16 cellular contexts compared by ENCODE assay signal in genomic region chr9:121333950-121334773, GRCh38. TPM values are rescaled to one million over a fixed set of nuclear protein-coding genes. Genes with fewer than 3 reads are reported as not detected.
DNase-seq lines count a peak whose midpoint lies in the region; ATAC-seq, FAIRE-seq and TF ChIP-seq lines count a peak whose summit lies in the region.
"Had no signal": no experiment of that assay in that cellular context is flagged by ENCODE, and none has a peak within 500 bp of the region (broad histone marks: within the 10 kb centered on the region; RNA-seq: fewer than 3 reads in every experiment).

No MANE protein-coding gene starts in this region.

- no peaks in the 10 kb centered on the region for H3K79me2 ChIP-seq in K562 (ENCODE audit: control insufficient read depth, insufficient read depth, low read length)

- TF ChIP-seq CTCF in K562 (IDR thresholded peaks at IDR 0.05 in 2 of 3, conservative IDR thresholded peaks at IDR 0.05 in 1 of 3; ENCODE audit: insufficient read depth in 2 of 3, low read depth in 1 of 3, low read length in 3 of 3), result no peak
- no peak for TF ChIP-seq CTCF in gastrocnemius medialis (IDR thresholded peaks at IDR 0.05 in 4 of 5, conservative IDR thresholded peaks at IDR 0.05 in 1 of 5)

- in situ Hi-C loops in K562 (cut with MboI) (no loop called here), gastrocnemius medialis (cut with MboI; ENCODE audit: low sequenced_read_pairs in 4 of 4) (no loop called here)

- 44% methylated on average over 8 of the region's 8 CpGs for WGBS in K562 (ENCODE audit: insufficient coverage, low coverage, missing lambda C conversion rate)

- H3K4me3 ChIP-seq in BLaER1 treated with 17β-estradiol and CSF1 and Interleukin-3, amounts not matched to agents 10 nM and 100 nM, result no peak overlapping the region
- H3K4me3 ChIP-seq in K562 (no peak overlapping the region), gastrocnemius medialis (no peak overlapping the region)
- H3K4me3 ChIP-seq: A549 had no signal

- FAIRE-seq in K562 (lab: Jason Lieb, UNC) (peak; percentile 85), GM19239 (lab: Jason Lieb, UNC) (no peak)
- FAIRE-seq: A549, colon had no signal

- no peak overlapping the region for H2AFZ ChIP-seq in K562 (ENCODE audit: low read depth, low read length)

- ATAC-seq in K562, result peak; percentile 80
- peak; percentile 51 for ATAC-seq in left ventricle myocardium superior
- ATAC-seq in gastrocnemius medialis, result peak; percentile 15 to 16
- no peak for ATAC-seq in GM18907 (IDR thresholded peaks at IDR 0.05; ENCODE audit: unreplicated experiment)
- ATAC-seq: A549; activated CD8-positive, alpha-beta T cell treated with anti-CD3 and anti-CD28 coated beads, Interleukin-2, amount 10 ng/mL, durations not matched to agents 7 days and 5 days had no signal

- no peaks in the 10 kb centered on the region for H3K27me3 ChIP-seq in BLaER1 treated with 17β-estradiol and CSF1 and Interleukin-3, amounts not matched to agents 10 nM and 100 nM
- H3K27me3 ChIP-seq in K562 (ENCODE audit: control insufficient read depth in 2 of 2, insufficient read depth in 2 of 2, low read length in 2 of 2) (no peaks in the 10 kb centered on the region), gastrocnemius medialis (no peaks in the 10 kb centered on the region)

- POLR2A ChIA-PET in K562 (lab: Yijun Ruan, JAX), result interaction anchor here (0.5 to 1.8 kb wide), 4 partner anchors 10 to 73 kb away, joined by 3 to 5 read pairs (median 3); no protein-coding TSS in a partner anchor

- no peaks in the 10 kb centered on the region for H3K9me1 ChIP-seq in K562 (ENCODE audit: control insufficient read depth, insufficient read depth, low read length)

- DNase-seq in K562 (ENCODE audit: extremely low read depth in 1 of 4, low spot score in 3 of 4), result peak; percentile 53 to 82 (median 69)
- DNase-seq in left ventricle myocardium superior, result no peak
- no peak for DNase-seq in gastrocnemius medialis
- no peak for DNase-seq in iPS-NIHi7 (ENCODE audit: extremely low spot score)
- DNase-seq in HT-29 (ENCODE audit: low spot score), result no peak
- no peak for DNase-seq in GM19239 (ENCODE audit: insufficient read length, low spot score)
- DNase-seq: activated CD8-positive, alpha-beta T cell treated with anti-CD3 and anti-CD28 coated beads, Interleukin-2, amount 10 ng/mL, durations not matched to agents 7 days and 5 days; left cardiac atrium; NCI-H2029; nucleus accumbens; T-helper 1 cell had no signal

- no peak for TF ChIP-seq RAD21 in K562 (CRISPR knock-in tag; conservative IDR thresholded peaks at IDR 0.05 in 1 of 2, IDR thresholded peaks at IDR 0.05 in 1 of 2)

- H3K9ac ChIP-seq in BLaER1 treated with 17β-estradiol and CSF1 and Interleukin-3, amounts not matched to agents 10 nM and 100 nM, result peak overlapping the region in 3 of 11 experiments; percentile 1 to 48 (median 13); a peak in 5 of 22 replicates
- H3K9ac ChIP-seq in K562 (ENCODE audit: insufficient read depth in 1 of 2, low read depth in 2 of 2, low read length in 2 of 2), result no peak overlapping the region
- H3K9ac ChIP-seq: KMS-11 had no signal

- peak overlapping the region in 9 of 11 experiments; percentile 50 to 82 (median 71); a peak in 18 of 22 replicates for H3K4me2 ChIP-seq in BLaER1 treated with 17β-estradiol and CSF1 and Interleukin-3, amounts not matched to agents 10 nM and 100 nM
- H3K4me2 ChIP-seq in K562 (ENCODE audit: insufficient read depth, low read length), result peak overlapping the region; percentile 10; the same call in 1 of the 2 replicates
- H3K4me2 ChIP-seq: A549, KMS-11 had no signal

- intact Hi-C loops in K562 (cut with micrococcal nuclease), result no loop called here
- intact Hi-C loops in left ventricle myocardium superior (cut with micrococcal nuclease), result no loop called here
- intact Hi-C loops in gastrocnemius medialis (cut with DNase I; ENCODE audit: low total_unique reads), result no loop called here

- BruUV-seq in K562 (replicated peaks; lab: Mats Ljungman, UMichigan), result no TSS peak

- CTCF ChIA-PET in K562 (lab: Yijun Ruan, JAX; ENCODE audit: low intra/inter-chr PET ratio), result no interaction called here

- no peak for TF ChIP-seq POLR2A in K562 (conservative IDR thresholded peaks at IDR 0.05)
- TF ChIP-seq POLR2A in gastrocnemius medialis (IDR thresholded peaks at IDR 0.05), result no peak

- no peaks in the 10 kb centered on the region for H3K9me3 ChIP-seq in BLaER1 treated with 17β-estradiol and CSF1 and Interleukin-3, amounts not matched to agents 10 nM and 100 nM (replicated peaks in 1 of 11)
- H3K9me3 ChIP-seq in K562 (replicated peaks; ENCODE audit: control insufficient read depth, insufficient read depth, low read depth, low read length), result no peaks in the 10 kb centered on the region
- no peaks in the 10 kb centered on the region for H3K9me3 ChIP-seq in gastrocnemius medialis
- H3K9me3 ChIP-seq: A549 had no signal

- no peak; the same call in 1 of the 2 replicates for TF ChIP-seq EP300 in K562 (IDR thresholded peaks at IDR 0.05; ENCODE audit: low read length)

- peaks cover 4 to 50% (median 39%) of the 10 kb centered on the region in 10 experiments for H3K4me1 ChIP-seq in BLaER1 treated with 17β-estradiol and CSF1 and Interleukin-3, amounts not matched to agents 10 nM and 100 nM
- H3K4me1 ChIP-seq in K562 (replicated peaks in 1 of 2; ENCODE audit: control insufficient read depth in 2 of 2, insufficient read depth in 2 of 2, low read length in 2 of 2) (peaks cover 14 to 20% of the 10 kb centered on the region in 2 experiments; a peak in 4 of 5 replicates), gastrocnemius medialis (peaks cover 5 to 11% of the 10 kb centered on the region in 2 donors)

- peak overlapping the region in 5 of 11 experiments; percentile 31 to 69 (median 60); a peak in 9 of 22 replicates for H3K27ac ChIP-seq in BLaER1 treated with 17β-estradiol and CSF1 and Interleukin-3, amounts not matched to agents 10 nM and 100 nM
- H3K27ac ChIP-seq in K562 (ENCODE audit: extremely low read depth, low read depth, low read length) (no peak overlapping the region), gastrocnemius medialis (peak overlapping the region; percentile 55 to 89 (median 75))
- H3K27ac ChIP-seq: A549, KMS-11 had no signal

- H4K20me1 ChIP-seq in BLaER1 treated with 17β-estradiol and CSF1 and Interleukin-3, amounts not matched to agents 10 nM and 100 nM, result peaks cover 0 to 9% (median 0%) of the 10 kb centered on the region in 11 experiments; a peak in 3 of 22 replicates
- H4K20me1 ChIP-seq in K562 (replicated peaks; ENCODE audit: control insufficient read depth, insufficient read depth, low read length), result no peaks in the 10 kb centered on the region

- H3K36me3 ChIP-seq in BLaER1 treated with 17β-estradiol and CSF1 and Interleukin-3, amounts not matched to agents 10 nM and 100 nM, result peaks cover 10 to 76% (median 35%) of the 10 kb centered on the region in 11 experiments; a peak in 20 of 22 replicates
- H3K36me3 ChIP-seq in K562 (ENCODE audit: control insufficient read depth, insufficient read depth, low read length) (peaks cover 18% of the 10 kb centered on the region; the same call in 2 of the 3 replicates), gastrocnemius medialis (peaks cover 0 to 54% of the 10 kb centered on the region in 2 donors)

TF ChIP-seq in K562, 482 proteins besides CTCF, POLR2A, EP300 and RAD21 (continues in another document):
- no peak for TF ChIP-seq ETV5 (CRISPR knock-in tag; IDR thresholded peaks at IDR 0.05; ENCODE audit: low read depth)
- peak; percentile 36; the same call in 1 of the 2 replicates for TF ChIP-seq MTA2 (IDR thresholded peaks at IDR 0.05; ENCODE audit: low read depth)
- TF ChIP-seq BRF1 (IDR thresholded peaks at IDR 0.05; ENCODE audit: borderline replicate concordance, extremely low read depth, insufficient read length), result no peak
- TF ChIP-seq TFAM (CRISPR knock-in tag; conservative IDR thresholded peaks at IDR 0.05), result no peak
- no peak for TF ChIP-seq TEAD2 (tag; IDR thresholded peaks at IDR 0.05)
- no peak for TF ChIP-seq HCFC1 (IDR thresholded peaks at IDR 0.05; ENCODE audit: low read depth, low read length)

RNA-seq across cellular contexts. Expression of gene STOM, which starts 35.9 kb away (rescaled TPM):
- 57.6 and 69.2 TPM in 2 replicates for total RNA-seq in K562 (2011; cell fraction: chromatin; rRNA removed; ENCODE audit: low replicate concordance)
- total RNA-seq in K562 (2011; cell fraction: nucleolus; rRNA removed), result 86.6 and 95.4 TPM in 2 replicates
- 109 and 133 TPM in 2 replicates for total RNA-seq in K562 (2011; cell fraction: nucleoplasm; rRNA removed)
- total RNA-seq in K562 (2014; rRNA removed), result 23.2 and 34.7 TPM in 2 replicates
- total RNA-seq in K562 (2014; rRNA removed; fragmentation: Illumina TruSeq; extraction: Trizol), result 43.9 and 52.4 TPM in 2 replicates
- 54.4 and 58.1 TPM in 2 replicates for total RNA-seq in K562 (2015; rRNA removed; fragmentation: Illumina TruSeq; extraction: Trizol)
- 56.7 and 56.9 TPM in 2 replicates for total RNA-seq in K562 (2021)
- polyA plus RNA-seq in K562 (2011; rRNA removed), result 62.6 and 140 TPM in 2 replicates
- 46.5 and 61.5 TPM in 2 replicates for polyA plus RNA-seq in K562 (2011; cell fraction: cytosol; rRNA removed)
- 15.3 and 22.4 TPM in 2 replicates for polyA plus RNA-seq in K562 (2011; cell fraction: nucleus; rRNA removed)
- polyA plus RNA-seq in K562 (2012), result 27.0 and 42.0 TPM in 2 replicates
- 46.9 and 49.4 TPM in 2 replicates for polyA plus RNA-seq in K562 (2014; fragmentation: Illumina TruSeq; extraction: Trizol)
- 10 to 100 TPM; 24.6 to 35.8 TPM for polyA plus RNA-seq in K562 (2014; fragmentation: Nextera tagmentation; extraction: Ambion mirVana)
- polyA plus RNA-seq in K562 (2014; rRNA removed), result 33.5 and 43.0 TPM in 2 replicates
- 40.2 and 82.5 TPM in 2 replicates for polyA minus RNA-seq in K562 (2011; rRNA and poly(A)+ RNA removed)
- polyA minus RNA-seq in K562 (2011; cell fraction: cytosol; rRNA and poly(A)+ RNA removed), result 37.9 and 62.8 TPM in 2 replicates
- 11.0 and 11.8 TPM in 2 replicates for polyA minus RNA-seq in K562 (2011; cell fraction: nucleus; rRNA and poly(A)+ RNA removed)
- 153 TPM for total RNA-seq in left ventricle myocardium superior
- total RNA-seq in gastrocnemius medialis, result 10 to 100 TPM; 60.0 to 89.5 (median 76.3) TPM
- total RNA-seq in HT-29 (2014; rRNA removed; shearing (Covaris generic)), result not detected in 2 replicates

Comparison
In these comparisons a context has a peak if more than half of its experiments do, and no peak if none do; other contexts are left out.
1. DNase-seq: peak in K562 (4 of 4); none in left ventricle myocardium superior (single experiment), gastrocnemius medialis (0 of 2), iPS-NIHi7 (single experiment), HT-29 (single experiment) and GM19239 (single experiment).
2. RNA of gene STOM, which starts 35.9 kb away (total RNA-seq): 153 TPM in left ventricle myocardium superior (single experiment), 60.0 to 89.5 TPM in gastrocnemius medialis and 23.2 to 133 TPM in K562; not detected in HT-29; every median in the first group is over 10 times any median in the second.